In the genomic region with DNA sequence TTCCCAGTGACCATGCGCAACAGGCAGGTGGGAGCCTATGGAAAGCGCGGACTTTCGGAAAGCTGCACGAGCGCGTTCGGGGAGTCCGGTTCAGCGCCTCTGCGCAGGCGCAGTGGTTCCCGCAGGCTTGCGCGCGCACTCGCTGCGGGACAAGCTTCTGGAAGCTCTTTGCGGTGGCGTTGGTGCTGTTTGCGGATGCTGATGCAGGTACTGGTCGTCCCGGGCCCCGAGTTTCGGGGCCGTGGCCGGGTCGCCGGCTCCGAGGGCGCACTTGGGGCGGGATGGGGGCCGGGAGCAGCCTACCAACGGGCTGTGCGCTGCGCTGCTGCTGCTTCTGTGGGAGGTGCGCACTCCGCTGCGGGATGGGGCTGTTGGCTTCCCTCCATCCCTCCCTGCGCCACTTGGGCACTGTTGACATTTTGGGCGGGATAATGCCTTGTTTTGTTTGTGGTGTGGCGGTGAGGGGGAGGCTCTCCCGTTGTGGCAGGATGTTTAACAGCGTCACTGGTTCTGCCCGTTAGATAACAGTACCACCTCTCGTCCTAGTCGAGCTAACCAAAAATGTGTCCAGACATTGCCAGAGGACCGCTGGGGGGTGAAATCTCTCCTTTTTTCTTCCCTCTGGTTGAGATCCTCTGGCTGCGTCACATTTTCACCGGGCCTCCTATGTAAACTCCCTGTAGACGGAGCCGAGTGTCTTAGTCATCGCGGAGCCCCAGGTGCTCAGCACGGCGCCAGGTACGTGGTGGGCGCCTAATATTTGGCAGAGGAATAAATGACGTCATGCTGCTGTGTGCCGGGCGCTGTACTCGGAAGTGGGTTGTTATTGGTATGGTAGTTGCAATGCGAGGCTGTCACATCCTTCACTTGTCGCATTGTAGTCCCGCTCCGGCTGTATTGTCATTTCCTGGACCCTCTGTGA, we compare ENCODE assay signal across 1 cellular context.
TF ChIP-seq lines count a peak whose summit lies in the region.

ZNF483 (plus strand) TSS at position 124 of the 922 bp plus-strand sequence. CDS start 2,217 bp downstream, outside the sequence.

TF ChIP-seq in HepG2, 621 proteins besides CTCF, POLR2A, EP300 and RAD21 (continued from another document and continues in another):
- TF ChIP-seq, protein P1, sequence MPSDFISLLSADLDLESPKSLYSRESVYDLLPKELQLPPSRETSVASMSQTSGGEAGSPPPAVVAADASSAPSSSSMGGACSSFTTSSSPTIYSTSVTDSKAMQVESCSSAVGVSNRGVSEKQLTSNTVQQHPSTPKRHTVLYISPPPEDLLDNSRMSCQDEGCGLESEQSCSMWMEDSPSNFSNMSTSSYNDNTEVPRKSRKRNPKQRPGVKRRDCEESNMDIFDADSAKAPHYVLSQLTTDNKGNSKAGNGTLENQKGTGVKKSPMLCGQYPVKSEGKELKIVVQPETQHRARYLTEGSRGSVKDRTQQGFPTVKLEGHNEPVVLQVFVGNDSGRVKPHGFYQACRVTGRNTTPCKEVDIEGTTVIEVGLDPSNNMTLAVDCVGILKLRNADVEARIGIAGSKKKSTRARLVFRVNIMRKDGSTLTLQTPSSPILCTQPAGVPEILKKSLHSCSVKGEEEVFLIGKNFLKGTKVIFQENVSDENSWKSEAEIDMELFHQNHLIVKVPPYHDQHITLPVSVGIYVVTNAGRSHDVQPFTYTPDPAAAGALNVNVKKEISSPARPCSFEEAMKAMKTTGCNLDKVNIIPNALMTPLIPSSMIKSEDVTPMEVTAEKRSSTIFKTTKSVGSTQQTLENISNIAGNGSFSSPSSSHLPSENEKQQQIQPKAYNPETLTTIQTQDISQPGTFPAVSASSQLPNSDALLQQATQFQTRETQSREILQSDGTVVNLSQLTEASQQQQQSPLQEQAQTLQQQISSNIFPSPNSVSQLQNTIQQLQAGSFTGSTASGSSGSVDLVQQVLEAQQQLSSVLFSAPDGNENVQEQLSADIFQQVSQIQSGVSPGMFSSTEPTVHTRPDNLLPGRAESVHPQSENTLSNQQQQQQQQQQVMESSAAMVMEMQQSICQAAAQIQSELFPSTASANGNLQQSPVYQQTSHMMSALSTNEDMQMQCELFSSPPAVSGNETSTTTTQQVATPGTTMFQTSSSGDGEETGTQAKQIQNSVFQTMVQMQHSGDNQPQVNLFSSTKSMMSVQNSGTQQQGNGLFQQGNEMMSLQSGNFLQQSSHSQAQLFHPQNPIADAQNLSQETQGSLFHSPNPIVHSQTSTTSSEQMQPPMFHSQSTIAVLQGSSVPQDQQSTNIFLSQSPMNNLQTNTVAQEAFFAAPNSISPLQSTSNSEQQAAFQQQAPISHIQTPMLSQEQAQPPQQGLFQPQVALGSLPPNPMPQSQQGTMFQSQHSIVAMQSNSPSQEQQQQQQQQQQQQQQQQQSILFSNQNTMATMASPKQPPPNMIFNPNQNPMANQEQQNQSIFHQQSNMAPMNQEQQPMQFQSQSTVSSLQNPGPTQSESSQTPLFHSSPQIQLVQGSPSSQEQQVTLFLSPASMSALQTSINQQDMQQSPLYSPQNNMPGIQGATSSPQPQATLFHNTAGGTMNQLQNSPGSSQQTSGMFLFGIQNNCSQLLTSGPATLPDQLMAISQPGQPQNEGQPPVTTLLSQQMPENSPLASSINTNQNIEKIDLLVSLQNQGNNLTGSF (CRISPR knock-in tag; IDR thresholded peaks at IDR 0.05): peak; percentile 64
- TF ChIP-seq CEBPZ (IDR thresholded peaks at IDR 0.05; ENCODE audit: low read length): no peak
- no peak for TF ChIP-seq ZNF460 (CRISPR knock-in tag; IDR thresholded peaks at IDR 0.05; ENCODE audit: borderline replicate concordance)
- 0 out of 2 replicates have a peak, but pooled peaks have one; percentile 28 for TF ChIP-seq ZNF44 (CRISPR knock-in tag; IDR thresholded peaks at IDR 0.05)
- TF ChIP-seq GATAD1 (CRISPR knock-in tag; IDR thresholded peaks at IDR 0.05): peak; percentile 74; the same call in 1 of the 2 replicates
- 0 out of 2 replicates have a peak, but pooled peaks have one; percentile 11 for TF ChIP-seq CREM (IDR thresholded peaks at IDR 0.05)
- no peak for TF ChIP-seq CREM (CRISPR knock-in tag; IDR thresholded peaks at IDR 0.05)
- TF ChIP-seq HDAC1 (CRISPR knock-in tag; IDR thresholded peaks at IDR 0.05): peak; percentile 58; the same call in 1 of the 2 replicates
- no peak for TF ChIP-seq HMGA1 (CRISPR knock-in tag; conservative IDR thresholded peaks at IDR 0.05)
- TF ChIP-seq MYC (CRISPR knock-in tag; IDR thresholded peaks at IDR 0.05; ENCODE audit: borderline replicate concordance): peak; percentile 46; the same call in 1 of the 2 replicates
- peak; percentile 68 for TF ChIP-seq HIVEP1 (CRISPR knock-in tag; IDR thresholded peaks at IDR 0.05)
- peak; percentile 43; the same call in 1 of the 2 replicates for TF ChIP-seq HDAC2 (CRISPR knock-in tag; IDR thresholded peaks at IDR 0.05)
- no peak for TF ChIP-seq FOSL1 (CRISPR knock-in tag; IDR thresholded peaks at IDR 0.05; ENCODE audit: borderline replicate concordance)
- TF ChIP-seq, protein P2, sequence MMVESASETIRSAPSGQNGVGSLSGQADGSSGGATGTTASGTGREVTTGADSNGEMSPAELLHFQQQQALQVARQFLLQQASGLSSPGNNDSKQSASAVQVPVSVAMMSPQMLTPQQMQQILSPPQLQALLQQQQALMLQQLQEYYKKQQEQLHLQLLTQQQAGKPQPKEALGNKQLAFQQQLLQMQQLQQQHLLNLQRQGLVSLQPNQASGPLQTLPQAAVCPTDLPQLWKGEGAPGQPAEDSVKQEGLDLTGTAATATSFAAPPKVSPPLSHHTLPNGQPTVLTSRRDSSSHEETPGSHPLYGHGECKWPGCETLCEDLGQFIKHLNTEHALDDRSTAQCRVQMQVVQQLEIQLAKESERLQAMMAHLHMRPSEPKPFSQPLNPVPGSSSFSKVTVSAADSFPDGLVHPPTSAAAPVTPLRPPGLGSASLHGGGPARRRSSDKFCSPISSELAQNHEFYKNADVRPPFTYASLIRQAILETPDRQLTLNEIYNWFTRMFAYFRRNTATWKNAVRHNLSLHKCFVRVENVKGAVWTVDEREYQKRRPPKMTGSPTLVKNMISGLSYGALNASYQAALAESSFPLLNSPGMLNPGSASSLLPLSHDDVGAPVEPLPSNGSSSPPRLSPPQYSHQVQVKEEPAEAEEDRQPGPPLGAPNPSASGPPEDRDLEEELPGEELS (CRISPR knock-in tag; IDR thresholded peaks at IDR 0.05): peak; percentile 9; the same call in 1 of the 2 replicates
- TF ChIP-seq, protein P3, sequence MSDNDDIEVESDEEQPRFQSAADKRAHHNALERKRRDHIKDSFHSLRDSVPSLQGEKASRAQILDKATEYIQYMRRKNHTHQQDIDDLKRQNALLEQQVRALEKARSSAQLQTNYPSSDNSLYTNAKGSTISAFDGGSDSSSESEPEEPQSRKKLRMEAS (IDR thresholded peaks at IDR 0.05): peak; percentile 87
- no peak for TF ChIP-seq SMARCC2 (IDR thresholded peaks at IDR 0.05)
- TF ChIP-seq HNRNPH1 (optimal IDR thresholded peaks at IDR 0.05; ENCODE audit: low read depth, low read length): no peak
- 0 out of 2 replicates have a peak, but pooled peaks have one; percentile 55 for TF ChIP-seq ZNF468 (CRISPR knock-in tag; IDR thresholded peaks at IDR 0.05)
- no peak for TF ChIP-seq ZBTB3 (CRISPR knock-in tag; IDR thresholded peaks at IDR 0.05; ENCODE audit: borderline replicate concordance, low read depth)
- TF ChIP-seq BRF2 (CRISPR knock-in tag; IDR thresholded peaks at IDR 0.05): peak; percentile 78; the same call in 1 of the 2 replicates
- TF ChIP-seq PAF1 (CRISPR knock-in tag; IDR thresholded peaks at IDR 0.05): no peak
- peak; percentile 37 for TF ChIP-seq ASH2L (IDR thresholded peaks at IDR 0.05; ENCODE audit: insufficient read length, low read depth, low read length)
- no peak for TF ChIP-seq ZNF24 (IDR thresholded peaks at IDR 0.05)
- no peak for TF ChIP-seq ZNF451 (CRISPR knock-in tag; IDR thresholded peaks at IDR 0.05)
- peak; percentile 63; the same call in 1 of the 2 replicates for TF ChIP-seq POLR2G (IDR thresholded peaks at IDR 0.05; ENCODE audit: low read depth, low read length)
- no peak for TF ChIP-seq NR1H2 (CRISPR knock-in tag; IDR thresholded peaks at IDR 0.05; ENCODE audit: borderline replicate concordance, low read depth)
- no peak for TF ChIP-seq CCDC6 (CRISPR knock-in tag; IDR thresholded peaks at IDR 0.05)
- TF ChIP-seq KLF16 (CRISPR knock-in tag; IDR thresholded peaks at IDR 0.05): no peak
- TF ChIP-seq ZNF251 (CRISPR knock-in tag; IDR thresholded peaks at IDR 0.05): no peak
- no peak for TF ChIP-seq ZBTB4 (CRISPR knock-in tag; IDR thresholded peaks at IDR 0.05; ENCODE audit: borderline replicate concordance)
- TF ChIP-seq ZNF749 (CRISPR knock-in tag; IDR thresholded peaks at IDR 0.05; ENCODE audit: borderline replicate concordance): no peak; the same call in 1 of the 2 replicates
- TF ChIP-seq DR1 (CRISPR knock-in tag; IDR thresholded peaks at IDR 0.05): no peak
- TF ChIP-seq ARNT2 (CRISPR knock-in tag; IDR thresholded peaks at IDR 0.05; ENCODE audit: low read depth): peak; percentile 56; the same call in 1 of the 2 replicates
- no peak for TF ChIP-seq ZNF549 (CRISPR knock-in tag; IDR thresholded peaks at IDR 0.05)
- TF ChIP-seq BORCS8-MEF2B (CRISPR knock-in tag; IDR thresholded peaks at IDR 0.05): peak; percentile 61; the same call in 1 of the 2 replicates
- no peak; the same call in 1 of the 2 replicates for TF ChIP-seq NFKB2 (CRISPR knock-in tag; IDR thresholded peaks at IDR 0.05; ENCODE audit: borderline replicate concordance)
- no peak for TF ChIP-seq ZNF770 (CRISPR knock-in tag; IDR thresholded peaks at IDR 0.05)
- TF ChIP-seq ELF1 (CRISPR knock-in tag; IDR thresholded peaks at IDR 0.05): no peak
- no peak for TF ChIP-seq RXRA (CRISPR knock-in tag; IDR thresholded peaks at IDR 0.05)
- no peak for TF ChIP-seq CHCHD3 (CRISPR knock-in tag; IDR thresholded peaks at IDR 0.05)
- TF ChIP-seq HES4 (CRISPR knock-in tag; IDR thresholded peaks at IDR 0.05; ENCODE audit: borderline replicate concordance): no peak
- no peak for TF ChIP-seq FOXO1 (CRISPR knock-in tag; IDR thresholded peaks at IDR 0.05)
- no peak for TF ChIP-seq TBP (CRISPR knock-in tag; IDR thresholded peaks at IDR 0.05)
